ENCODE assay signal across 1 cellular context in the genomic region with DNA sequence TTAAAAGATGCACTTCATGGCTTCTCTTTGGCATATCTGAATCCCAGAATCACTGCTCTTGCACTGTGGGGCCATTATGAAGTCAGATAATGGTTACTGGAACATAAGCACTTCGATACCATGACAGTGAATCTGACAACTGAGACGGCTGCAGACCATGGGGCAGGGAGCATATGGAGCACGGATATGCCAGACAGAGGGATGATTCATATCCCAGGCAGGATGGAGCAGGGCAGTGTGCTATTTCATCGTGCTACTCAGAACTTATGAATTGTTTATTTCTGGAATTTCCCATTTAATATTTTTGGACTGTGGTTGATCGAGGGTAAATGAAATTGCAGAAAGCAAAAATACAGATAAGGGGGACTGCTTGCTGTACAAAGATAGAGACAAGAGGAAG.
TF ChIP-seq lines count a peak whose summit lies in the region.

No MANE protein-coding gene starts in this region.

TF ChIP-seq in SK-N-SH treated with all-trans-retinoic acid at 6 μM for 48 hours, 23 proteins besides CTCF, POLR2A, EP300 and RAD21 (continued from another document):
- no peak for TF ChIP-seq CSRNP3 (CRISPR knock-in tag; IDR thresholded peaks at IDR 0.05)
- no peak for TF ChIP-seq ZC3H10 (CRISPR knock-in tag; IDR thresholded peaks at IDR 0.05)
- no peak for TF ChIP-seq BACH2 (CRISPR knock-in tag; IDR thresholded peaks at IDR 0.05; ENCODE audit: borderline replicate concordance)
- no peak for TF ChIP-seq ZNF70 (CRISPR knock-in tag; IDR thresholded peaks at IDR 0.05)
- TF ChIP-seq TOX (CRISPR knock-in tag; IDR thresholded peaks at IDR 0.05; ENCODE audit: borderline replicate concordance): no peak
- no peak for TF ChIP-seq ZFP30 (CRISPR knock-in tag; IDR thresholded peaks at IDR 0.05)
- no peak for TF ChIP-seq ISL1 (CRISPR knock-in tag; IDR thresholded peaks at IDR 0.05)
- TF ChIP-seq PPARA (CRISPR knock-in tag; IDR thresholded peaks at IDR 0.05; ENCODE audit: borderline replicate concordance): no peak
- TF ChIP-seq, protein P1, sequence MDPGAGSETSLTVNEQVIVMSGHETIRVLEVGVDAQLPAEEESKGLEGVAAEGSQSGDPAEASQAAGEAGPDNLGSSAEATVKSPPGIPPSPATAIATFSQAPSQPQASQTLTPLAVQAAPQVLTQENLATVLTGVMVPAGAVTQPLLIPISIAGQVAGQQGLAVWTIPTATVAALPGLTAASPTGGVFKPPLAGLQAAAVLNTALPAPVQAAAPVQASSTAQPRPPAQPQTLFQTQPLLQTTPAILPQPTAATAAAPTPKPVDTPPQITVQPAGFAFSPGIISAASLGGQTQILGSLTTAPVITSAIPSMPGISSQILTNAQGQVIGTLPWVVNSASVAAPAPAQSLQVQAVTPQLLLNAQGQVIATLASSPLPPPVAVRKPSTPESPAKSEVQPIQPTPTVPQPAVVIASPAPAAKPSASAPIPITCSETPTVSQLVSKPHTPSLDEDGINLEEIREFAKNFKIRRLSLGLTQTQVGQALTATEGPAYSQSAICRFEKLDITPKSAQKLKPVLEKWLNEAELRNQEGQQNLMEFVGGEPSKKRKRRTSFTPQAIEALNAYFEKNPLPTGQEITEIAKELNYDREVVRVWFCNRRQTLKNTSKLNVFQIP (CRISPR knock-in tag; IDR thresholded peaks at IDR 0.05; ENCODE audit: borderline replicate concordance, low read depth): no peak
- TF ChIP-seq, protein P2, sequence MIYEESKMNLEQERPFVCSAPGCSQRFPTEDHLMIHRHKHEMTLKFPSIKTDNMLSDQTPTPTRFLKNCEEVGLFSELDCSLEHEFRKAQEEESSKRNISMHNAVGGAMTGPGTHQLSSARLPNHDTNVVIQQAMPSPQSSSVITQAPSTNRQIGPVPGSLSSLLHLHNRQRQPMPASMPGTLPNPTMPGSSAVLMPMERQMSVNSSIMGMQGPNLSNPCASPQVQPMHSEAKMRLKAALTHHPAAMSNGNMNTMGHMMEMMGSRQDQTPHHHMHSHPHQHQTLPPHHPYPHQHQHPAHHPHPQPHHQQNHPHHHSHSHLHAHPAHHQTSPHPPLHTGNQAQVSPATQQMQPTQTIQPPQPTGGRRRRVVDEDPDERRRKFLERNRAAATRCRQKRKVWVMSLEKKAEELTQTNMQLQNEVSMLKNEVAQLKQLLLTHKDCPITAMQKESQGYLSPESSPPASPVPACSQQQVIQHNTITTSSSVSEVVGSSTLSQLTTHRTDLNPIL (CRISPR knock-in tag; IDR thresholded peaks at IDR 0.05; ENCODE audit: low read depth): no peak
- no peak for TF ChIP-seq OSR1 (CRISPR knock-in tag; IDR thresholded peaks at IDR 0.05)
- TF ChIP-seq SNAI2 (CRISPR knock-in tag; IDR thresholded peaks at IDR 0.05): no peak
- TF ChIP-seq ZFP3 (CRISPR knock-in tag; IDR thresholded peaks at IDR 0.05): no peak
